Comparison of ENCODE assay signal across 9 cellular contexts in the genomic region with DNA sequence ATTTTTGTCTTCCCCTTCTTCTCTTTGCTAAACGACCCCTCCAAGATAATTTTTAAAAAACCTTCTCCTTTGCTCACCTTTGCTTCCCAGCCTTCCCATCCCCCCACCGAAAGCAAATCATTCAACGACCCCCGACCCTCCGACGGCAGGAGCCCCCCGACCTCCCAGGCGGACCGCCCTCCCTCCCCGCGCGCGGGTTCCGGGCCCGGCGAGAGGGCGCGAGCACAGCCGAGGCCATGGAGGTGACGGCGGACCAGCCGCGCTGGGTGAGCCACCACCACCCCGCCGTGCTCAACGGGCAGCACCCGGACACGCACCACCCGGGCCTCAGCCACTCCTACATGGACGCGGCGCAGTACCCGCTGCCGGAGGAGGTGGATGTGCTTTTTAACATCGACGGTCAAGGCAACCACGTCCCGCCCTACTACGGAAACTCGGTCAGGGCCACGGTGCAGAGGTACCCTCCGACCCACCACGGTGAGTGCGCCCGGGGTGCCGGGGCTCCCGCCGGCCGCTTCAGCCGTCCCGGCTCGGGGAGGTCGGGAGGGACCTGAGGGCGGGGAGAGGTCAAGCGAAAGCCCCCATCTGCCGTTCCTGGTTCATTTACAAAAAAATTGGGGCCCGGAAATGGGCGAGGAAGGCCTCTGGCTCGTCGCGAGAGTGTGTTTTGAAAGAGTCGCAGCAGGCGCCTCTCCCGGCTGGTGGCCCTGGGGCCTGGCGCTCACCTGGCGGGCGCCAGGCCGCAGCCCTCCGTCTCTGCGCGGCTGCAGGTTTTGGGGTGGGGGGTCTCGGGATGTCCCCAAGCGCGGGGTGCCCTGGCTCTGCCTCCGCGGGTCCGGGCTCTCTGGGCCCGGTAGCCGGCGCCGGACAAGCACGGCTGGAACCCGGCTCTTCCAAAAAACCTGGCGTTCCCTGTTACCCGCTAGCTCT. TPM values are rescaled to one million over a fixed set of nuclear protein-coding genes. Genes with fewer than 3 reads are reported as not detected.
DNase-seq lines count a peak whose midpoint lies in the region; ATAC-seq and TF ChIP-seq lines count a peak whose summit lies in the region.
"Had no signal": no experiment of that assay in that cellular context is flagged by ENCODE, and none has a peak within 500 bp of the region (broad histone marks: within the 10 kb centered on the region; RNA-seq: fewer than 3 reads in every experiment).

No MANE protein-coding gene starts in this region.

- TF ChIP-seq CTCF in SK-N-SH (IDR thresholded peaks at IDR 0.05) = no peak

- H3F3A ChIP-seq in SK-N-SH (replicated peaks; ENCODE audit: insufficient read depth) = peaks cover 35% of the 10 kb centered on the region

- ATAC-seq in SK-N-SH treated with all-trans-retinoic acid at 6 μM for 48 hours (no peak), GM21529 (IDR thresholded peaks at IDR 0.05; ENCODE audit: unreplicated experiment) (no peak), HG02588 (IDR thresholded peaks at IDR 0.05; ENCODE audit: unreplicated experiment) (no peak)

- H3K4me3 Mint-ChIP-seq in activated naive CD8-positive, alpha-beta T cell = peak overlapping the region; percentile 98

- CTCF ChIA-PET in SK-N-SH (lab: Yijun Ruan, JAX) = interaction anchor here (0.7 to 1.4 kb wide), 2 partner anchors 242 to 817 kb away, joined by 3 to 4 read pairs; no protein-coding TSS in a partner anchor

- H2AFZ ChIP-seq in SK-N-SH (ENCODE audit: low read depth) = no peak overlapping the region

- H3K9me3 Mint-ChIP-seq in activated naive CD8-positive, alpha-beta T cell (ENCODE audit: low read depth) = no peaks in the 10 kb centered on the region

- no peak for TF ChIP-seq RAD21 in SK-N-SH (IDR thresholded peaks at IDR 0.05; ENCODE audit: low read length)

- peak overlapping the region; percentile 96 for H3K27ac Mint-ChIP-seq in activated naive CD8-positive, alpha-beta T cell

- peaks cover 62% of the 10 kb centered on the region for H3K4me1 Mint-ChIP-seq in activated naive CD8-positive, alpha-beta T cell (ENCODE audit: low read depth)

- POLR2A ChIA-PET in SK-N-SH (lab: Yijun Ruan, JAX) = interaction anchor here (1.0 kb wide), 1 partner anchor 61 kb away, joined by 3 read pairs; no protein-coding TSS in a partner anchor

- H3K4me3 ChIP-seq in SK-N-SH (ENCODE audit: low read depth in 2 of 2, low read length in 1 of 2) = peak overlapping the region; percentile 86 to 92
- peak overlapping the region in 4 of 5 donors; percentile 69 to 77 (median 75) for H3K4me3 ChIP-seq in subcutaneous abdominal adipose tissue (ENCODE audit: low read depth in 1 of 5, low read length in 5 of 5)

- H3K4me1 ChIP-seq in SK-N-SH (ENCODE audit: control insufficient read depth in 1 of 2, insufficient read depth in 2 of 2, low read depth in 1 of 2, low read length in 1 of 2) (peaks cover 3 to 25% of the 10 kb centered on the region in 2 experiments; a peak in 2 of 4 replicates), subcutaneous abdominal adipose tissue (ENCODE audit: control insufficient read depth in 5 of 5, insufficient read depth in 5 of 5, low read length in 5 of 5) (peaks cover 2 to 93% (median 69%) of the 10 kb centered on the region in 5 donors)

- no peaks in the 10 kb centered on the region for H3K9me2 ChIP-seq in SK-N-SH

- WGBS in SK-N-SH (ENCODE audit: low lambda C conversion rate) = 22% methylated on average over 37 of the region's 85 CpGs

- DNase-seq in SK-N-SH (no peak), left kidney (ENCODE audit: low read depth, low spot score) (peak; percentile 31), kidney tubule cell (ENCODE audit: low spot score) (no peak)
- DNase-seq: 8988T had no signal

- H3K4me2 ChIP-seq in SK-N-SH = peak overlapping the region; percentile 98

- TF ChIP-seq EP300 in SK-N-SH (IDR thresholded peaks at IDR 0.05; ENCODE audit: borderline replicate concordance in 1 of 2, low read depth in 1 of 2, low read length in 1 of 2) = no peak

- H3K36me3 Mint-ChIP-seq in activated naive CD8-positive, alpha-beta T cell = peaks cover 19% of the 10 kb centered on the region

- H3K27me3 ChIP-seq in SK-N-SH (ENCODE audit: insufficient read depth) (no peaks in the 10 kb centered on the region), subcutaneous abdominal adipose tissue (ENCODE audit: control insufficient read depth in 5 of 5, insufficient read depth in 4 of 5, low read length in 5 of 5) (peaks cover 21 to 35% (median 30%) of the 10 kb centered on the region in 5 donors)

- peaks cover 91% of the 10 kb centered on the region for H3K79me2 ChIP-seq in SK-N-SH (ENCODE audit: insufficient read depth)

- peaks cover 53% of the 10 kb centered on the region for H4K20me1 ChIP-seq in SK-N-SH (ENCODE audit: insufficient read depth)

- peaks cover 10% of the 10 kb centered on the region for H3K27me3 Mint-ChIP-seq in activated naive CD8-positive, alpha-beta T cell

- H3K9ac ChIP-seq in SK-N-SH (peak overlapping the region; percentile 96), subcutaneous abdominal adipose tissue (ENCODE audit: low read length in 5 of 5) (peak overlapping the region in 4 of 5 donors; percentile 40 to 75 (median 70))

- H3K9me3 ChIP-seq in SK-N-SH (no peaks in the 10 kb centered on the region), subcutaneous abdominal adipose tissue (ENCODE audit: control insufficient read depth in 5 of 5, low read length in 5 of 5) (no peaks in the 10 kb centered on the region)

- H3K36me3 ChIP-seq in SK-N-SH (replicated peaks in 1 of 2; ENCODE audit: control insufficient read depth in 1 of 2, insufficient read depth in 2 of 2, low read length in 1 of 2) = peaks cover 37 to 40% of the 10 kb centered on the region in 2 experiments
- peaks cover 0 to 4% (median 0%) of the 10 kb centered on the region in 5 donors for H3K36me3 ChIP-seq in subcutaneous abdominal adipose tissue (ENCODE audit: control insufficient read depth in 5 of 5, insufficient read depth in 5 of 5, low read length in 5 of 5)

- peak overlapping the region; percentile 96 to 98 for H3K27ac ChIP-seq in SK-N-SH (ENCODE audit: low read depth in 2 of 2, low read length in 1 of 2)
- peak overlapping the region; percentile 45 for H3K27ac ChIP-seq in subcutaneous abdominal adipose tissue (ENCODE audit: low read depth, low read length)

TF ChIP-seq in SK-N-SH, 30 proteins besides CTCF, POLR2A, EP300 and RAD21 (continues in another document):
- TF ChIP-seq FOXJ3 (CRISPR knock-in tag; IDR thresholded peaks at IDR 0.05) (no peak), NRF1 (IDR thresholded peaks at IDR 0.05; ENCODE audit: low read depth, low read length) (no peak)
- TF ChIP-seq, protein P1, sequence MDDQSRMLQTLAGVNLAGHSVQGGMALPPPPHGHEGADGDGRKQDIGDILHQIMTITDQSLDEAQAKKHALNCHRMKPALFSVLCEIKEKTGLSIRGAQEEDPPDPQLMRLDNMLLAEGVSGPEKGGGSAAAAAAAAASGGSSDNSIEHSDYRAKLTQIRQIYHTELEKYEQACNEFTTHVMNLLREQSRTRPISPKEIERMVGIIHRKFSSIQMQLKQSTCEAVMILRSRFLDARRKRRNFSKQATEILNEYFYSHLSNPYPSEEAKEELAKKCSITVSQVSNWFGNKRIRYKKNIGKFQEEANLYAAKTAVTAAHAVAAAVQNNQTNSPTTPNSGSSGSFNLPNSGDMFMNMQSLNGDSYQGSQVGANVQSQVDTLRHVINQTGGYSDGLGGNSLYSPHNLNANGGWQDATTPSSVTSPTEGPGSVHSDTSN (IDR thresholded peaks at IDR 0.05) = no peak
- TF ChIP-seq, protein P2, sequence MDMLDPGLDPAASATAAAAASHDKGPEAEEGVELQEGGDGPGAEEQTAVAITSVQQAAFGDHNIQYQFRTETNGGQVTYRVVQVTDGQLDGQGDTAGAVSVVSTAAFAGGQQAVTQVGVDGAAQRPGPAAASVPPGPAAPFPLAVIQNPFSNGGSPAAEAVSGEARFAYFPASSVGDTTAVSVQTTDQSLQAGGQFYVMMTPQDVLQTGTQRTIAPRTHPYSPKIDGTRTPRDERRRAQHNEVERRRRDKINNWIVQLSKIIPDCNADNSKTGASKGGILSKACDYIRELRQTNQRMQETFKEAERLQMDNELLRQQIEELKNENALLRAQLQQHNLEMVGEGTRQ (IDR thresholded peaks at IDR 0.05; ENCODE audit: borderline replicate concordance, low read depth, low read length) = no peak

TF ChIP-seq in SK-N-SH treated with all-trans-retinoic acid at 6 μM for 48 hours, 23 proteins besides CTCF, POLR2A, EP300 and RAD21 (continues in another document):
- no peak for TF ChIP-seq PPARA (CRISPR knock-in tag; IDR thresholded peaks at IDR 0.05; ENCODE audit: borderline replicate concordance)
- TF ChIP-seq, protein P3, sequence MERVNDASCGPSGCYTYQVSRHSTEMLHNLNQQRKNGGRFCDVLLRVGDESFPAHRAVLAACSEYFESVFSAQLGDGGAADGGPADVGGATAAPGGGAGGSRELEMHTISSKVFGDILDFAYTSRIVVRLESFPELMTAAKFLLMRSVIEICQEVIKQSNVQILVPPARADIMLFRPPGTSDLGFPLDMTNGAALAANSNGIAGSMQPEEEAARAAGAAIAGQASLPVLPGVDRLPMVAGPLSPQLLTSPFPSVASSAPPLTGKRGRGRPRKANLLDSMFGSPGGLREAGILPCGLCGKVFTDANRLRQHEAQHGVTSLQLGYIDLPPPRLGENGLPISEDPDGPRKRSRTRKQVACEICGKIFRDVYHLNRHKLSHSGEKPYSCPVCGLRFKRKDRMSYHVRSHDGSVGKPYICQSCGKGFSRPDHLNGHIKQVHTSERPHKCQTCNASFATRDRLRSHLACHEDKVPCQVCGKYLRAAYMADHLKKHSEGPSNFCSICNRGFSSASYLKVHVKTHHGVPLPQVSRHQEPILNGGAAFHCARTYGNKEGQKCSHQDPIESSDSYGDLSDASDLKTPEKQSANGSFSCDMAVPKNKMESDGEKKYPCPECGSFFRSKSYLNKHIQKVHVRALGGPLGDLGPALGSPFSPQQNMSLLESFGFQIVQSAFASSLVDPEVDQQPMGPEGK (CRISPR knock-in tag; IDR thresholded peaks at IDR 0.05; ENCODE audit: borderline replicate concordance) = no peak
- no peak for TF ChIP-seq OSR1 (CRISPR knock-in tag; IDR thresholded peaks at IDR 0.05)
- TF ChIP-seq, protein P4, sequence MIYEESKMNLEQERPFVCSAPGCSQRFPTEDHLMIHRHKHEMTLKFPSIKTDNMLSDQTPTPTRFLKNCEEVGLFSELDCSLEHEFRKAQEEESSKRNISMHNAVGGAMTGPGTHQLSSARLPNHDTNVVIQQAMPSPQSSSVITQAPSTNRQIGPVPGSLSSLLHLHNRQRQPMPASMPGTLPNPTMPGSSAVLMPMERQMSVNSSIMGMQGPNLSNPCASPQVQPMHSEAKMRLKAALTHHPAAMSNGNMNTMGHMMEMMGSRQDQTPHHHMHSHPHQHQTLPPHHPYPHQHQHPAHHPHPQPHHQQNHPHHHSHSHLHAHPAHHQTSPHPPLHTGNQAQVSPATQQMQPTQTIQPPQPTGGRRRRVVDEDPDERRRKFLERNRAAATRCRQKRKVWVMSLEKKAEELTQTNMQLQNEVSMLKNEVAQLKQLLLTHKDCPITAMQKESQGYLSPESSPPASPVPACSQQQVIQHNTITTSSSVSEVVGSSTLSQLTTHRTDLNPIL (CRISPR knock-in tag; IDR thresholded peaks at IDR 0.05; ENCODE audit: low read depth) = no peak
- TF ChIP-seq BACH2 (CRISPR knock-in tag; IDR thresholded peaks at IDR 0.05; ENCODE audit: borderline replicate concordance) = no peak
- no peak for TF ChIP-seq ARNTL (CRISPR knock-in tag; IDR thresholded peaks at IDR 0.05; ENCODE audit: borderline replicate concordance, low read depth)

RNA-seq across cellular contexts. Expression of a gene that starts 1.2 kb away (rescaled TPM):
- 5.1 and 14.3 TPM in 2 replicates for polyA plus RNA-seq in SK-N-SH (2012; rRNA removed)
- 13.1 and 16.2 TPM in 2 replicates for polyA plus RNA-seq in SK-N-SH (2012; cell fraction: cytosol; rRNA removed)
- polyA plus RNA-seq in SK-N-SH (2012; cell fraction: nucleus; rRNA removed) = 24.8 and 29.4 TPM in 2 replicates
